ENCODE assay signal across 8 cellular contexts in genomic region chr20:18287546-18287914, GRCh38. TPM values are rescaled to one million over a fixed set of nuclear protein-coding genes. Genes with fewer than 3 reads are reported as not detected.
DNase-seq lines count a peak whose midpoint lies in the region; ATAC-seq lines count a peak whose summit lies in the region.

No MANE protein-coding gene starts in this region.

- no peak for ATAC-seq in activated T-helper 17 cell treated with anti-CD3 and anti-CD28 coated beads, Interleukin-2, amount 50 U/mL, for 72 hours (replicated peaks)

- no peaks in the 10 kb centered on the region for H3K36me3 ChIP-seq in iPS-18a (ENCODE audit: control insufficient read depth, low read depth, low read length)

- peak overlapping the region; percentile 98 for H3K4me3 ChIP-seq in iPS-18a (ENCODE audit: low read length)

- DNase-seq in NCI-H524 (lab: John Stamatoyannopoulos, UW) (peak; percentile 33 to 58), NCI-H524 treated with DMSO at 0.1 percent for 48 hours (lab: John Stamatoyannopoulos, UW) (no peak), NCI-H187 treated with DMSO at 0.1 percent for 48 hours (lab: John Stamatoyannopoulos, UW) (no peak), SW 1271 (lab: John Stamatoyannopoulos, UW) (no peak), GDM1 (lab: John Stamatoyannopoulos, UW) (no peak)

- H3K4me1 ChIP-seq in iPS-18a (ENCODE audit: control insufficient read depth, low read depth, low read length) = peaks cover 9% of the 10 kb centered on the region

- peaks cover 15% of the 10 kb centered on the region for H3K27me3 ChIP-seq in iPS-18a (ENCODE audit: control insufficient read depth, insufficient read depth, low read length)

- no peaks in the 10 kb centered on the region for H3K9me3 ChIP-seq in iPS-18a (ENCODE audit: control insufficient read depth, low read depth, low read length)

- peaks cover 28% of the 10 kb centered on the region for H3K27me3 Mint-ChIP-seq in activated T-helper 17 cell treated with anti-CD3 and anti-CD28 coated beads, Interleukin-2, amount 50 U/mL, for 72 hours
- H3K27me3 Mint-ChIP-seq in stimulated activated naive CD8-positive, alpha-beta T cell treated with anti-CD3 and anti-CD28 coated beads, Interleukin-15, Interleukin-2, amounts not matched to agents 100 ng/mL and 50 ng/mL, for 24 hours = peaks cover 26% of the 10 kb centered on the region

- peaks cover 10% of the 10 kb centered on the region for H3K9me3 Mint-ChIP-seq in activated T-helper 17 cell treated with anti-CD3 and anti-CD28 coated beads, Interleukin-2, amount 50 U/mL, for 72 hours
- H3K9me3 Mint-ChIP-seq in stimulated activated naive CD8-positive, alpha-beta T cell treated with anti-CD3 and anti-CD28 coated beads, Interleukin-15, Interleukin-2, amounts not matched to agents 100 ng/mL and 50 ng/mL, for 24 hours = peaks cover 15% of the 10 kb centered on the region

- peak overlapping the region; percentile 76 for H3K27ac ChIP-seq in iPS-18a (ENCODE audit: low read length)

- H3K4me1 Mint-ChIP-seq in activated T-helper 17 cell treated with anti-CD3 and anti-CD28 coated beads, Interleukin-2, amount 50 U/mL, for 72 hours = peaks cover 2% of the 10 kb centered on the region
- H3K4me1 Mint-ChIP-seq in stimulated activated naive CD8-positive, alpha-beta T cell treated with anti-CD3 and anti-CD28 coated beads, Interleukin-15, Interleukin-2, amounts not matched to agents 100 ng/mL and 50 ng/mL, for 24 hours (ENCODE audit: low read depth) = peaks cover 20% of the 10 kb centered on the region

- H3K27ac Mint-ChIP-seq in activated T-helper 17 cell treated with anti-CD3 and anti-CD28 coated beads, Interleukin-2, amount 50 U/mL, for 72 hours = peak overlapping the region; percentile 98
- peak overlapping the region; percentile 94 for H3K27ac Mint-ChIP-seq in stimulated activated naive CD8-positive, alpha-beta T cell treated with anti-CD3 and anti-CD28 coated beads, Interleukin-15, Interleukin-2, amounts not matched to agents 100 ng/mL and 50 ng/mL, for 24 hours

- H3K9ac ChIP-seq in iPS-18a (ENCODE audit: low read length) = peak overlapping the region; percentile 87

- H3K4me3 Mint-ChIP-seq in activated T-helper 17 cell treated with anti-CD3 and anti-CD28 coated beads, Interleukin-2, amount 50 U/mL, for 72 hours = peak overlapping the region; percentile 97
- peak overlapping the region; percentile 97 for H3K4me3 Mint-ChIP-seq in stimulated activated naive CD8-positive, alpha-beta T cell treated with anti-CD3 and anti-CD28 coated beads, Interleukin-15, Interleukin-2, amounts not matched to agents 100 ng/mL and 50 ng/mL, for 24 hours

- H3K36me3 Mint-ChIP-seq in activated T-helper 17 cell treated with anti-CD3 and anti-CD28 coated beads, Interleukin-2, amount 50 U/mL, for 72 hours (ENCODE audit: low read depth) = peaks cover 10% of the 10 kb centered on the region
- H3K36me3 Mint-ChIP-seq in stimulated activated naive CD8-positive, alpha-beta T cell treated with anti-CD3 and anti-CD28 coated beads, Interleukin-15, Interleukin-2, amounts not matched to agents 100 ng/mL and 50 ng/mL, for 24 hours (ENCODE audit: low read depth) = peaks cover 25% of the 10 kb centered on the region

RNA-seq across cellular contexts. Expression of gene ZNF133, which starts 0.8 kb away (rescaled TPM):
- total RNA-seq in activated T-helper 17 cell treated with anti-CD3 and anti-CD28 coated beads, Interleukin-2, amount 50 U/mL, for 72 hours = 1 to 10 TPM; 6.4 to 8.4 TPM

Comparison
In these comparisons a context has a peak if more than half of its experiments do, and no peak if none do; other contexts are left out.
1. DNase-seq: peak in NCI-H524 (2 of 2); none in NCI-H524 treated with DMSO at 0.1 percent for 48 hours (single experiment), NCI-H187 treated with DMSO at 0.1 percent for 48 hours (single experiment), SW 1271 (0 of 2) and GDM1 (single experiment).